ENCODE assay signal across 1 cellular context in the genomic region with DNA sequence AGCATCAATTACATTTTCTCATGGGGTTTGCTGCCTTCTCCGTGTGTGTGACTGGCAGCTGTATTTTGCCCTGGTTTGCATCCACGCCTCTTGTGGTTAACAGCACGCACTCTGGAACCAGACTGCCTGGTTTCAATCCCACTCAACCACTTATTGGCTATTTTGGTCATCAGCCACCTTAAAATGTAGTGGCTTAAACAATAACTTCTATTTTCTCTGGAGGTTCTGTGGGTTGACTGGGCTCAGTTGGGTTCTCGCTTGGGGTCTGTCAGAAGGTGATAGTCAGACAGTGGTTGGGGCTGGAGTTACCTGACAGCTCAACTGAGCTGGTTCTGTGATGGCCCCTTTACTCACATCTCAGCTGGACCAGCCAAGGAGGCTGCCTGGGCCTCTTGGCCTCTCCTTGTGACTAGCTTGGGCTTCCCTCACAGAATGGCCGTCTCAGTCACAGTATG.
TF ChIP-seq lines count a peak whose summit lies in the region.

No MANE protein-coding gene starts in this region.

TF ChIP-seq in GM12878, 131 proteins besides CTCF, POLR2A, EP300 and RAD21 (continued from another document and continues in another):
- TF ChIP-seq CEBPZ (IDR thresholded peaks at IDR 0.05; ENCODE audit: low read depth, low read length) (no peak), KLF5 (IDR thresholded peaks at IDR 0.05; ENCODE audit: partially characterized antibody) (no peak), NR2C2 (IDR thresholded peaks at IDR 0.05; ENCODE audit: borderline replicate concordance, control insufficient read depth, insufficient read length, low read depth) (no peak), EED (IDR thresholded peaks at IDR 0.05; ENCODE audit: low read depth) (peak; percentile 87), RFX5 (IDR thresholded peaks at IDR 0.05; ENCODE audit: low read depth, low read length) (no peak), STAT1 (conservative IDR thresholded peaks at IDR 0.05) (no peak), ZNF24 (IDR thresholded peaks at IDR 0.05) (no peak), IKZF1 (conservative IDR thresholded peaks at IDR 0.05) (peak; percentile 75; the same call in 1 of the 2 replicates), PBX3 (IDR thresholded peaks at IDR 0.05; ENCODE audit: insufficient replicate concordance, low read depth, low read length) (peak; percentile 76), CREM (IDR thresholded peaks at IDR 0.05; ENCODE audit: low read depth) (no peak), SMC3 (IDR thresholded peaks at IDR 0.05; ENCODE audit: borderline replicate concordance, low read length) (no peak), RCOR1 (conservative IDR thresholded peaks at IDR 0.05; ENCODE audit: low read depth, low read length) (no peak), NFXL1 (IDR thresholded peaks at IDR 0.05; ENCODE audit: borderline replicate concordance) (no peak), SIN3A (IDR thresholded peaks at IDR 0.05; ENCODE audit: low read depth, low read length) (no peak), ATF3 (IDR thresholded peaks at IDR 0.05; ENCODE audit: borderline replicate concordance, extremely low read depth, low read depth, low read length) (no peak), ESRRA (IDR thresholded peaks at IDR 0.05; ENCODE audit: low read length) (no peak), CHD2 (IDR thresholded peaks at IDR 0.05; ENCODE audit: borderline replicate concordance, low read depth, low read length) (no peak), ATF7 (IDR thresholded peaks at IDR 0.05; ENCODE audit: low read depth) (no peak; the same call in 1 of the 2 replicates), MEF2B (IDR thresholded peaks at IDR 0.05; ENCODE audit: partially characterized antibody, poor library complexity, severe bottlenecking) (peak; percentile 74), CBFB (IDR thresholded peaks at IDR 0.05; ENCODE audit: low read depth) (peak; percentile 81; the same call in 1 of the 2 replicates), IRF4 (IDR thresholded peaks at IDR 0.05; ENCODE audit: low read depth, low read length) (peak; percentile 52), RBBP5 (conservative IDR thresholded peaks at IDR 0.05) (no peak), SKIL (IDR thresholded peaks at IDR 0.05; ENCODE audit: low read depth, poor library complexity, severe bottlenecking) (peak; percentile 90), FOXK2 (IDR thresholded peaks at IDR 0.05) (no peak), IKZF2 (IDR thresholded peaks at IDR 0.05) (peak; percentile 71 to 72), POU2F2 (IDR thresholded peaks at IDR 0.05; ENCODE audit: borderline replicate concordance, low read depth, low read length) (no peak), ZNF687 (IDR thresholded peaks at IDR 0.05) (no peak), FOS (IDR thresholded peaks at IDR 0.05; ENCODE audit: borderline replicate concordance, extremely low read depth, insufficient read length) (no peak), SMARCA5 (IDR thresholded peaks at IDR 0.05) (no peak), CHD4 (IDR thresholded peaks at IDR 0.05) (no peak), BACH1 (IDR thresholded peaks at IDR 0.05; ENCODE audit: borderline replicate concordance) (no peak; the same call in 1 of the 2 replicates), RB1 (IDR thresholded peaks at IDR 0.05; ENCODE audit: borderline replicate concordance) (no peak), HDGF (IDR thresholded peaks at IDR 0.05) (no peak), STAT3 (IDR thresholded peaks at IDR 0.05; ENCODE audit: low read depth, low read length) (no peak), ETV6 (conservative IDR thresholded peaks at IDR 0.05 in 1 of 2, IDR thresholded peaks at IDR 0.05 in 1 of 2; ENCODE audit: borderline replicate concordance in 1 of 2, low read depth in 1 of 2) (no peak)
- TF ChIP-seq, protein P1, sequence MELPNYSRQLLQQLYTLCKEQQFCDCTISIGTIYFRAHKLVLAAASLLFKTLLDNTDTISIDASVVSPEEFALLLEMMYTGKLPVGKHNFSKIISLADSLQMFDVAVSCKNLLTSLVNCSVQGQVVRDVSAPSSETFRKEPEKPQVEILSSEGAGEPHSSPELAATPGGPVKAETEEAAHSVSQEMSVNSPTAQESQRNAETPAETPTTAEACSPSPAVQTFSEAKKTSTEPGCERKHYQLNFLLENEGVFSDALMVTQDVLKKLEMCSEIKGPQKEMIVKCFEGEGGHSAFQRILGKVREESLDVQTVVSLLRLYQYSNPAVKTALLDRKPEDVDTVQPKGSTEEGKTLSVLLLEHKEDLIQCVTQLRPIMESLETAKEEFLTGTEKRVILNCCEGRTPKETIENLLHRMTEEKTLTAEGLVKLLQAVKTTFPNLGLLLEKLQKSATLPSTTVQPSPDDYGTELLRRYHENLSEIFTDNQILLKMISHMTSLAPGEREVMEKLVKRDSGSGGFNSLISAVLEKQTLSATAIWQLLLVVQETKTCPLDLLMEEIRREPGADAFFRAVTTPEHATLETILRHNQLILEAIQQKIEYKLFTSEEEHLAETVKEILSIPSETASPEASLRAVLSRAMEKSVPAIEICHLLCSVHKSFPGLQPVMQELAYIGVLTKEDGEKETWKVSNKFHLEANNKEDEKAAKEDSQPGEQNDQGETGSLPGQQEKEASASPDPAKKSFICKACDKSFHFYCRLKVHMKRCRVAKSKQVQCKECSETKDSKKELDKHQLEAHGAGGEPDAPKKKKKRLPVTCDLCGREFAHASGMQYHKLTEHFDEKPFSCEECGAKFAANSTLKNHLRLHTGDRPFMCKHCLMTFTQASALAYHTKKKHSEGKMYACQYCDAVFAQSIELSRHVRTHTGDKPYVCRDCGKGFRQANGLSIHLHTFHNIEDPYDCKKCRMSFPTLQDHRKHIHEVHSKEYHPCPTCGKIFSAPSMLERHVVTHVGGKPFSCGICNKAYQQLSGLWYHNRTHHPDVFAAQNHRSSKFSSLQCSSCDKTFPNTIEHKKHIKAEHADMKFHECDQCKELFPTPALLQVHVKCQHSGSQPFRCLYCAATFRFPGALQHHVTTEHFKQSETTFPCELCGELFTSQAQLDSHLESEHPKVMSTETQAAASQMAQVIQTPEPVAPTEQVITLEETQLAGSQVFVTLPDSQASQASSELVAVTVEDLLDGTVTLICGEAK (IDR thresholded peaks at IDR 0.05; ENCODE audit: borderline replicate concordance): no peak
- TF ChIP-seq, protein P2, sequence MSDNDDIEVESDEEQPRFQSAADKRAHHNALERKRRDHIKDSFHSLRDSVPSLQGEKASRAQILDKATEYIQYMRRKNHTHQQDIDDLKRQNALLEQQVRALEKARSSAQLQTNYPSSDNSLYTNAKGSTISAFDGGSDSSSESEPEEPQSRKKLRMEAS (IDR thresholded peaks at IDR 0.05; ENCODE audit: low read depth, low read length): peak; percentile 40; the same call in 1 of the 2 replicates
- TF ChIP-seq, protein P3, sequence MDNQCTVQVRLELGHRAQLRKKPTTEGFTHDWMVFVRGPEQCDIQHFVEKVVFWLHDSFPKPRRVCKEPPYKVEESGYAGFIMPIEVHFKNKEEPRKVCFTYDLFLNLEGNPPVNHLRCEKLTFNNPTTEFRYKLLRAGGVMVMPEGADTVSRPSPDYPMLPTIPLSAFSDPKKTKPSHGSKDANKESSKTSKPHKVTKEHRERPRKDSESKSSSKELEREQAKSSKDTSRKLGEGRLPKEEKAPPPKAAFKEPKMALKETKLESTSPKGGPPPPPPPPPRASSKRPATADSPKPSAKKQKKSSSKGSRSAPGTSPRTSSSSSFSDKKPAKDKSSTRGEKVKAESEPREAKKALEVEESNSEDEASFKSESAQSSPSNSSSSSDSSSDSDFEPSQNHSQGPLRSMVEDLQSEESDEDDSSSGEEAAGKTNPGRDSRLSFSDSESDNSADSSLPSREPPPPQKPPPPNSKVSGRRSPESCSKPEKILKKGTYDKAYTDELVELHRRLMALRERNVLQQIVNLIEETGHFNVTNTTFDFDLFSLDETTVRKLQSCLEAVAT (IDR thresholded peaks at IDR 0.05): peak; percentile 61
- TF ChIP-seq, protein P4, sequence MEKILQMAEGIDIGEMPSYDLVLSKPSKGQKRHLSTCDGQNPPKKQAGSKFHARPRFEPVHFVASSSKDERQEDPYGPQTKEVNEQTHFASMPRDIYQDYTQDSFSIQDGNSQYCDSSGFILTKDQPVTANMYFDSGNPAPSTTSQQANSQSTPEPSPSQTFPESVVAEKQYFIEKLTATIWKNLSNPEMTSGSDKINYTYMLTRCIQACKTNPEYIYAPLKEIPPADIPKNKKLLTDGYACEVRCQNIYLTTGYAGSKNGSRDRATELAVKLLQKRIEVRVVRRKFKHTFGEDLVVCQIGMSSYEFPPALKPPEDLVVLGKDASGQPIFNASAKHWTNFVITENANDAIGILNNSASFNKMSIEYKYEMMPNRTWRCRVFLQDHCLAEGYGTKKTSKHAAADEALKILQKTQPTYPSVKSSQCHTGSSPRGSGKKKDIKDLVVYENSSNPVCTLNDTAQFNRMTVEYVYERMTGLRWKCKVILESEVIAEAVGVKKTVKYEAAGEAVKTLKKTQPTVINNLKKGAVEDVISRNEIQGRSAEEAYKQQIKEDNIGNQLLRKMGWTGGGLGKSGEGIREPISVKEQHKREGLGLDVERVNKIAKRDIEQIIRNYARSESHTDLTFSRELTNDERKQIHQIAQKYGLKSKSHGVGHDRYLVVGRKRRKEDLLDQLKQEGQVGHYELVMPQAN (conservative IDR thresholded peaks at IDR 0.05): no peak
